In the genomic region with DNA sequence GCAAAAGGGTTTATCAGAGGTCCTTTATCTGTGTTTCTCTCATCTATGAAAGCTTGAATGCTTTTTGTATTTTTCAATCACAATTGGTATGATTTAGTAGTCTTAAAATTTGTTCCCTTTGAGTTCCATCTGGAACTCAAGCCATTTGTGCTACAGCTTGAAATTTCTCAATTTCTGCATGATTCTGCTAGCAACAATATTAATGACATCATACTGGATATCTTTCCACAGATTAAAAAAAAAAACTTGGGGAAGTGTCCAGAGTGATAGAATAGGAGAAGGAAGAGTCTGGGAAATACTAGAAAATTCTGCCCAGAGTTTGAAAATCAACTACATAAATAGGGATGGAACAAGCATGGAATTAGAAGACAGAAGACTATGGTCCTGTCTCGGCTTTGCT, we compare ENCODE assay signal across 22 cellular contexts. TPM values are rescaled to one million over a fixed set of nuclear protein-coding genes. Genes with fewer than 3 reads are reported as not detected.
DNase-seq lines count a peak whose midpoint lies in the region; ATAC-seq and TF ChIP-seq lines count a peak whose summit lies in the region.
"Had no signal": no experiment of that assay in that cellular context is flagged by ENCODE, and none has a peak within 500 bp of the region (broad histone marks: within the 10 kb centered on the region; RNA-seq: fewer than 3 reads in every experiment).

No MANE protein-coding gene starts in this region.

- H3K4me3 Mint-ChIP-seq in activated naive CD4-positive, alpha-beta T cell treated with anti-CD3 and anti-CD28 coated beads, Interleukin-2, amount 10 ng/mL, durations not matched to agents 7 days and 5 days = no peak overlapping the region
- H3K4me3 Mint-ChIP-seq in activated naive CD4-positive, alpha-beta T cell treated with anti-CD3 and anti-CD28 coated beads for 36 hours = no peak overlapping the region
- H3K4me3 Mint-ChIP-seq: B cell; CD8-positive, alpha-beta T cell had no signal

- H3K4me1 Mint-ChIP-seq in activated naive CD4-positive, alpha-beta T cell treated with anti-CD3 and anti-CD28 coated beads, Interleukin-2, amount 10 ng/mL, durations not matched to agents 7 days and 5 days = no peaks in the 10 kb centered on the region
- H3K4me1 Mint-ChIP-seq in activated naive CD4-positive, alpha-beta T cell treated with anti-CD3 and anti-CD28 coated beads for 36 hours (ENCODE audit: low read depth) = no peaks in the 10 kb centered on the region
- H3K4me1 Mint-ChIP-seq: B cell had no signal

- no peak for DNase-seq in activated naive CD4-positive, alpha-beta T cell treated with anti-CD3 and anti-CD28 coated beads, Interleukin-2, amount 10 ng/mL, durations not matched to agents 7 days and 5 days
- DNase-seq in activated naive CD4-positive, alpha-beta T cell treated with anti-CD3 and anti-CD28 coated beads for 36 hours = no peak
- DNase-seq in heart left ventricle = no peak
- DNase-seq in right cardiac atrium = no peak
- DNase-seq in stimulated activated naive CD4-positive, alpha-beta T cell (lab: John Stamatoyannopoulos, UW) = no peak
- DNase-seq: Caco-2; CD8-positive, alpha-beta T cell; DMS79 treated with DMSO at 0.1 percent for 48 hours; GF-D8; KBM-7; MV-4-11; NCI-H1105; NCI-H146; NCI-H1930; NCI-H2107; NCI-H524; NCI-H774 had no signal

- ATAC-seq in heart left ventricle (peak in 2 of 4 donors; percentile 61 to 70), right cardiac atrium (peak; percentile 66 to 72), HG03139 (IDR thresholded peaks at IDR 0.05; ENCODE audit: unreplicated experiment) (no peak), HG03565 (IDR thresholded peaks at IDR 0.05; ENCODE audit: unreplicated experiment) (no peak)
- ATAC-seq: CD8-positive, alpha-beta T cell had no signal

- H3K36me3 Mint-ChIP-seq in activated naive CD4-positive, alpha-beta T cell treated with anti-CD3 and anti-CD28 coated beads, Interleukin-2, amount 10 ng/mL, durations not matched to agents 7 days and 5 days = no peaks in the 10 kb centered on the region
- no peaks in the 10 kb centered on the region for H3K36me3 Mint-ChIP-seq in activated naive CD4-positive, alpha-beta T cell treated with anti-CD3 and anti-CD28 coated beads for 36 hours (ENCODE audit: low read depth)
- H3K36me3 Mint-ChIP-seq: CD8-positive, alpha-beta T cell had no signal

- no peak for TF ChIP-seq POLR2A in heart left ventricle (IDR thresholded peaks at IDR 0.05)

- TF ChIP-seq CTCF in heart left ventricle (IDR thresholded peaks at IDR 0.05) = no peak

- intact Hi-C loops in activated naive CD4-positive, alpha-beta T cell treated with anti-CD3 and anti-CD28 coated beads for 36 hours (cut with micrococcal nuclease) = no loop called here
- intact Hi-C loops in heart left ventricle (cut with DNase I) (no loop called here), right cardiac atrium (cut with DNase I) (no loop called here)

- no peaks in the 10 kb centered on the region for H3K27me3 ChIP-seq in heart left ventricle
- H3K27me3 ChIP-seq in right cardiac atrium (ENCODE audit: control insufficient read depth, insufficient read depth) = no peaks in the 10 kb centered on the region

- H3K9me3 Mint-ChIP-seq in activated naive CD4-positive, alpha-beta T cell treated with anti-CD3 and anti-CD28 coated beads, Interleukin-2, amount 10 ng/mL, durations not matched to agents 7 days and 5 days = no peaks in the 10 kb centered on the region
- no peaks in the 10 kb centered on the region for H3K9me3 Mint-ChIP-seq in activated naive CD4-positive, alpha-beta T cell treated with anti-CD3 and anti-CD28 coated beads for 36 hours
- H3K9me3 Mint-ChIP-seq: CD8-positive, alpha-beta T cell had no signal

- H3K4me1 ChIP-seq in heart left ventricle (peaks cover 0 to 9% (median 0%) of the 10 kb centered on the region in 12 donors), right cardiac atrium (ENCODE audit: control insufficient read depth, insufficient read depth, low read length) (peaks cover 4% of the 10 kb centered on the region)
- H3K4me1 ChIP-seq: Caco-2 had no signal

- H3K9me3 ChIP-seq in heart left ventricle (no peaks in the 10 kb centered on the region), right cardiac atrium (ENCODE audit: control insufficient read depth, low read length) (no peaks in the 10 kb centered on the region)
- H3K9me3 ChIP-seq: Caco-2 had no signal

- peak overlapping the region in 11 of 12 donors; percentile 0 to 67 (median 38) for H3K27ac ChIP-seq in heart left ventricle
- peak overlapping the region; percentile 38 for H3K27ac ChIP-seq in right cardiac atrium (ENCODE audit: low read length)
- H3K27ac ChIP-seq: 22Rv1, C4-2B had no signal

- 75 to 91% (median 82%) methylated on average over 1 of the region's 1 CpG for WGBS in heart left ventricle, 4 donors
- WGBS in right cardiac atrium = 76% methylated on average over 1 of the region's 1 CpG

- H3K27me3 Mint-ChIP-seq in activated naive CD4-positive, alpha-beta T cell treated with anti-CD3 and anti-CD28 coated beads, Interleukin-2, amount 10 ng/mL, durations not matched to agents 7 days and 5 days = peaks cover 8% of the 10 kb centered on the region
- no peaks in the 10 kb centered on the region for H3K27me3 Mint-ChIP-seq in activated naive CD4-positive, alpha-beta T cell treated with anti-CD3 and anti-CD28 coated beads for 36 hours (ENCODE audit: low read depth)

- H3K4me3 ChIP-seq in heart left ventricle (no peak overlapping the region), right cardiac atrium (ENCODE audit: low read length) (no peak overlapping the region)

- CTCF ChIA-PET in activated naive CD4-positive, alpha-beta T cell treated with anti-CD3 and anti-CD28 coated beads, Interleukin-2, amount 10 ng/mL, durations not matched to agents 7 days and 5 days (lab: Charles Lee) = no interaction called here
- CTCF ChIA-PET in activated naive CD4-positive, alpha-beta T cell treated with anti-CD3 and anti-CD28 coated beads for 36 hours (lab: Charles Lee) = interaction anchor here (0.6 kb wide), 1 partner anchor 45 kb away, joined by 3 read pairs; no protein-coding TSS in a partner anchor

- no peaks in the 10 kb centered on the region for H3K36me3 ChIP-seq in heart left ventricle

- H3K27ac Mint-ChIP-seq in activated naive CD4-positive, alpha-beta T cell treated with anti-CD3 and anti-CD28 coated beads, Interleukin-2, amount 10 ng/mL, durations not matched to agents 7 days and 5 days = peak overlapping the region; percentile 33
- no peak overlapping the region for H3K27ac Mint-ChIP-seq in activated naive CD4-positive, alpha-beta T cell treated with anti-CD3 and anti-CD28 coated beads for 36 hours
- H3K27ac Mint-ChIP-seq: B cell; CD8-positive, alpha-beta T cell had no signal

RNA-seq across cellular contexts. Expression of a gene that starts 9.3 kb away (rescaled TPM):
- total RNA-seq in activated naive CD4-positive, alpha-beta T cell treated with anti-CD3 and anti-CD28 coated beads for 36 hours = under 1 TPM; 0.35 to 0.41 TPM
- 100 to 1,000 TPM in 1 of 9 donors, 10 to 100 TPM in 8; 22.5 to 115 (median 38.9) TPM for total RNA-seq in heart left ventricle
- polyA plus RNA-seq in heart left ventricle = 10 to 100 TPM in 1 of 2 donors, 1 to 10 TPM in 1; 5.7 to 28.7 TPM
- 100 to 1,000 TPM in 1 of 4 donors, 10 to 100 TPM in 3; 31.3 to 101 (median 64.0) TPM for total RNA-seq in right cardiac atrium
- 17.9 TPM for polyA plus RNA-seq in right cardiac atrium

Comparison
In these comparisons a context has a peak if more than half of its experiments do, and no peak if none do; other contexts are left out.
1. ATAC-seq: peak in right cardiac atrium (2 of 2); none in HG03139 (single experiment) and HG03565 (single experiment).
2. RNA of a gene that starts 9.3 kb away (total RNA-seq): 31.3 to 101 TPM in right cardiac atrium and 22.5 to 115 TPM in heart left ventricle; 0.35 to 0.41 TPM in activated naive CD4-positive, alpha-beta T cell treated with anti-CD3 and anti-CD28 coated beads for 36 hours; every median in the first group is over 10 times any median in the second.